Comparison of ENCODE assay signal across 8 cellular contexts in genomic region chr17:8287651-8288335, GRCh38. TPM values are rescaled to one million over a fixed set of nuclear protein-coding genes. Genes with fewer than 3 reads are reported as not detected.
A peak's percentile ranks its signal among the peaks of the same experiment; 100 is the strongest.
DNase-seq lines count a peak whose midpoint lies in the region; ATAC-seq, FAIRE-seq and TF ChIP-seq lines count a peak whose summit lies in the region.
"Had no signal": no experiment of that assay in that cellular context is flagged by ENCODE, and none has a peak within 500 bp of the region (broad histone marks: within the 10 kb centered on the region; RNA-seq: fewer than 3 reads in every experiment).

No MANE protein-coding gene starts in this region.

- H4K20me1 ChIP-seq in SU-DHL-6 (ENCODE audit: low read depth, low read length), result no peaks in the 10 kb centered on the region

- FAIRE-seq in small intestine (lab: Jason Lieb, UNC), result no peak

- no peaks in the 10 kb centered on the region for H3K9me2 ChIP-seq in SU-DHL-6 (replicated peaks; ENCODE audit: insufficient read depth, low read length)

- DNase-seq in H7, result peak; percentile 46
- DNase-seq in foreskin keratinocyte, result peak in 1 of 2 donors; percentile 40
- no peak for DNase-seq in small intestine
- no peak for DNase-seq in iPS-NIHi11 (ENCODE audit: low spot score)

- H3K27ac ChIP-seq in SU-DHL-6 (ENCODE audit: low read depth, low read length), result no peak overlapping the region
- peak overlapping the region; percentile 56 for H3K27ac ChIP-seq in foreskin keratinocyte
- H3K27ac ChIP-seq in small intestine (ENCODE audit: low read depth in 1 of 2, low read length in 1 of 2), result peak overlapping the region; percentile 63 to 96

- H3K4me3 ChIP-seq in H7 (ENCODE audit: insufficient read depth, low read depth, low read length), result peak overlapping the region; percentile 94
- H3K4me3 ChIP-seq in SU-DHL-6 (ENCODE audit: insufficient read depth, low read length, poor library complexity, severe bottlenecking), result peak overlapping the region; percentile 73
- peak overlapping the region; percentile 67 to 75 for H3K4me3 ChIP-seq in small intestine (ENCODE audit: low read depth in 1 of 2, low read length in 2 of 2)

- H3F3A ChIP-seq in SU-DHL-6 (ENCODE audit: insufficient read depth), result 0 out of 2 replicates have a peak, but pooled peaks cover 3% of the 10 kb centered on the region

- no peak for ATAC-seq in foreskin keratinocyte
- no peak for ATAC-seq in GM21515 (IDR thresholded peaks at IDR 0.05; ENCODE audit: unreplicated experiment)
- no peak for ATAC-seq in GM19455 (IDR thresholded peaks at IDR 0.05; ENCODE audit: unreplicated experiment)

- no peaks in the 10 kb centered on the region for H3K9me3 ChIP-seq in SU-DHL-6 (ENCODE audit: insufficient read depth, low read length)
- H3K9me3 ChIP-seq in small intestine (ENCODE audit: control insufficient read depth, low read depth), result no peaks in the 10 kb centered on the region

- no peaks in the 10 kb centered on the region for H3K27me3 ChIP-seq in H7 (ENCODE audit: control insufficient read depth, insufficient read depth, low read length)
- H3K27me3 ChIP-seq in SU-DHL-6 (ENCODE audit: low read length), result no peaks in the 10 kb centered on the region
- no peaks in the 10 kb centered on the region for H3K27me3 ChIP-seq in foreskin keratinocyte
- H3K27me3 ChIP-seq in small intestine (ENCODE audit: control insufficient read depth in 2 of 2, insufficient read depth in 2 of 2, low read length in 2 of 2), result no peaks in the 10 kb centered on the region

- 5 to 25% (median 17%) methylated on average over 19 of the region's 19 CpGs for WGBS in small intestine, 3 donors

- H3K4me1 ChIP-seq in foreskin keratinocyte (no peaks in the 10 kb centered on the region), small intestine (ENCODE audit: control insufficient read depth in 2 of 2, insufficient read depth in 1 of 2, low read depth in 1 of 2, low read length in 1 of 2) (no peaks in the 10 kb centered on the region)

- H3K79me2 ChIP-seq in SU-DHL-6 (ENCODE audit: insufficient read depth, low read length), result peaks cover 5% of the 10 kb centered on the region; the same call in 1 of the 2 replicates

- TF ChIP-seq CTCF in SU-DHL-6 (IDR thresholded peaks at IDR 0.05; ENCODE audit: insufficient read depth, low read length, poor library complexity, severe bottlenecking), result no peak
- no peak for TF ChIP-seq CTCF in foreskin keratinocyte (conservative IDR thresholded peaks at IDR 0.05)

- H2AFZ ChIP-seq in SU-DHL-6 (ENCODE audit: low read depth, low read length, severe bottlenecking), result peak overlapping the region; percentile 90

- peak overlapping the region; percentile 67 for H3K4me2 ChIP-seq in SU-DHL-6 (ENCODE audit: low read depth, low read length, poor library complexity, severe bottlenecking)

- no peaks in the 10 kb centered on the region for H3K36me3 ChIP-seq in H7 (replicated peaks; ENCODE audit: control insufficient read depth, insufficient read depth, low read length)
- no peaks in the 10 kb centered on the region for H3K36me3 ChIP-seq in SU-DHL-6 (ENCODE audit: low read length)
- no peaks in the 10 kb centered on the region for H3K36me3 ChIP-seq in small intestine (ENCODE audit: control insufficient read depth in 2 of 2, insufficient read depth in 2 of 2, low read length in 2 of 2)

- H3K9ac ChIP-seq in SU-DHL-6 (ENCODE audit: low read length), result peak overlapping the region; percentile 85

RNA-seq across cellular contexts. Expression of gene RANGRF, which starts 0.7 kb away (rescaled TPM):
- total RNA-seq in H7 (2014; rRNA removed; shearing (Covaris generic)), result 12.7 TPM in 2 replicates
- 20.9 and 30.2 TPM in 2 replicates for total RNA-seq in foreskin keratinocyte
- polyA plus RNA-seq in foreskin keratinocyte (61.8 and 67.9 TPM in 2 replicates), small intestine (10 to 100 TPM; 15.0 to 40.4 (median 27.0) TPM)

RNA-seq across cellular contexts. Expression of gene SLC25A35, which starts 7.4 kb away (rescaled TPM):
- total RNA-seq in H7 (2014; rRNA removed; shearing (Covaris generic)), result 2.3 and 5.6 TPM in 2 replicates
- total RNA-seq in foreskin keratinocyte, result 1.4 and 1.8 TPM in 2 replicates
- polyA plus RNA-seq in foreskin keratinocyte (2.7 and 2.8 TPM in 2 replicates), small intestine (1 to 10 TPM; 2.2 to 4.9 (median 2.7) TPM)

RNA-seq across cellular contexts. Expression of gene ARHGEF15, which starts 22.2 kb away (rescaled TPM):
- total RNA-seq in H7 (2014; rRNA removed; shearing (Covaris generic)), result 1.00 and 1.6 TPM in 2 replicates
- not detected in 2 replicates for total RNA-seq in foreskin keratinocyte
- polyA plus RNA-seq in foreskin keratinocyte, result not detected in 2 replicates
- 10 to 100 TPM in 1 of 3 donors, 1 to 10 TPM in 1, under 1 TPM in 1; 0.22 to 13.6 (median 1.4) TPM for polyA plus RNA-seq in small intestine
- total RNA-seq: RPMI7951 had no signal

RNA-seq across cellular contexts. Expression of gene PFAS, which starts 38.7 kb away (rescaled TPM):
- 101 and 122 TPM in 2 replicates for total RNA-seq in H7 (2014; rRNA removed; shearing (Covaris generic))
- 31.6 and 33.9 TPM in 2 replicates for total RNA-seq in foreskin keratinocyte
- polyA plus RNA-seq in foreskin keratinocyte (14.1 and 16.6 TPM in 2 replicates), small intestine (10 to 100 TPM in 2 of 3 donors, 1 to 10 TPM in 1; 6.9 to 16.9 (median 10.3) TPM)

RNA-seq across cellular contexts. Expression of gene CTC1, which starts 39.9 kb away (rescaled TPM):
- total RNA-seq in H7 (2014; rRNA removed; shearing (Covaris generic)), result 14.1 and 14.3 TPM in 2 replicates
- total RNA-seq in foreskin keratinocyte, result 11.2 and 12.1 TPM in 2 replicates
- polyA plus RNA-seq in foreskin keratinocyte (12.8 and 13.0 TPM in 2 replicates), small intestine (10 to 100 TPM; 10.1 to 16.8 (median 16.2) TPM)
